ENCODE assay signal across 13 cellular contexts in the genomic region with DNA sequence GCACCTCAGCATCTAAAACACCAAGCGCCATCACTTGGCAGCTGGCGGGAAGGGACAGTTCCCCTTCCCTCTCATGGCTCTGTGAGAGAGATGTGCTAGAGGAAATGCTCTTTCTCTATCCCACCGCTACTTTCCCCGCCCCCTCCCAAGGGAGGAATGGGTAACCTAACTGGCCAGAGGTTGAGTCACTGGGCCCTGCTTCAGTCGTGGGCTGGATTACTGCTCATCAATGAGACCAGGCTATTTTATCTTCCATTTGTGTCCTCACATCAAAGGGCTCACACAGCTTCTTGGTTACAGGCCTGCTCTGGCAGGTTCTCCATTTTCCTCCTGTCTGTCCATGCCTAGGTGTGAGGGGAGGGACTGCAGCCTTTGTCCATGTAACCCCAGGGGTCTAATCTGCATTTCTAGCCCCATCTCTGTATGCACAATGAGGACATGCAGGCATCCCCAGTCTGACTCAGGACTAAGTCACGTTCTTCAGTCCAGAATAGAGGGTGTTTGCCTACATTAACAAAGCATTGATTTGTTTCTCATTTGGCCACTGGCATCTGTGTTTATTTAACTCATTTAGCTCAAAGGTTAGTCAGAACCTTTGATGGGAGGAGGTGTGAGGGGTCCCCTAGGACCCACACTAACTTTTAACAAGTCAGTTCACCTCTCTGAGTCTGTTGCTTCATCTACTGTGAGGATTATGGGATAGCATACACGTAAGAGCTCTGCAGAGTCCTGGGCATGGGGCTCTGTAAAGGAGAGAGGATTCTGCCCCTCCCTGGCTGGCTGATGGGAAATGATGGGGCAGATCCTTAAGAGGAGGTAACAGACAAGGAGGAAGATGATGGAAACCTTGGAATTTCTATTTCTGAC.
DNase-seq lines count a peak whose midpoint lies in the region; ATAC-seq, FAIRE-seq and TF ChIP-seq lines count a peak whose summit lies in the region.
"Had no signal": no experiment of that assay in that cellular context is flagged by ENCODE, and none has a peak within 500 bp of the region (broad histone marks: within the 10 kb centered on the region; RNA-seq: fewer than 3 reads in every experiment).

No MANE protein-coding gene starts in this region.

- no peaks in the 10 kb centered on the region for H3K27me3 Mint-ChIP-seq in Caco-2 (ENCODE audit: insufficient read depth, unreplicated experiment)
- H3K27me3 Mint-ChIP-seq in mesothelial cell of epicardium (ENCODE audit: low read depth) = no peaks in the 10 kb centered on the region
- H3K27me3 Mint-ChIP-seq: IgD-negative memory B cell had no signal

- H3K36me3 ChIP-seq in Caco-2 (ENCODE audit: control insufficient read depth, insufficient read depth, low read length) (peaks cover 4% of the 10 kb centered on the region; the same call in 1 of the 2 replicates), MG63 (peaks cover 47% of the 10 kb centered on the region), ectodermal cell (ENCODE audit: control insufficient read depth, insufficient read depth, low read length) (peaks cover 13% of the 10 kb centered on the region)

- H3K27ac ChIP-seq in ectodermal cell (ENCODE audit: insufficient read depth, low read depth, low read length, poor library complexity, severe bottlenecking) = peak overlapping the region; percentile 33

- no peak for ATAC-seq in GM21529 (IDR thresholded peaks at IDR 0.05; ENCODE audit: unreplicated experiment)
- no peak for ATAC-seq in GM19035 (IDR thresholded peaks at IDR 0.05; ENCODE audit: unreplicated experiment)

- BruUV-seq in Caco-2 (replicated peaks; lab: Mats Ljungman, UMichigan) = TSS peak; percentile 84

- POLR2A ChIA-PET in Caco-2 (lab: Charles Lee) = interaction anchor here (0.6 to 1.3 kb wide), 4 partner anchors 38 to 139 kb away, joined by 3 to 11 read pairs (median 4); partner anchors contain the start of gene NEU3

- H3K36me3 Mint-ChIP-seq in Caco-2 (ENCODE audit: insufficient read depth, unreplicated experiment) (peaks cover 50% of the 10 kb centered on the region), mesothelial cell of epicardium (peaks cover 27% of the 10 kb centered on the region)

- 23 to 30% methylated on average over 7 of the region's 7 CpGs for WGBS in ectodermal cell, 2 experiments

- CTCF ChIA-PET in Caco-2 (lab: Charles Lee) = interaction anchor here (0.5 to 2.6 kb wide), 3 partner anchors 123 to 358 kb away, joined by 3 to 12 read pairs (median 5); no protein-coding TSS in a partner anchor

- intact Hi-C loops in Caco-2 (cut with micrococcal nuclease; ENCODE audit: unreplicated experiment) = loop anchor here (1.0 kb wide), 2 partner anchors 30 to 101 kb away; partner anchors contain the start of gene RNF169

- no peaks in the 10 kb centered on the region for H3K9me3 Mint-ChIP-seq in Caco-2 (ENCODE audit: unreplicated experiment)
- H3K9me3 Mint-ChIP-seq in mesothelial cell of epicardium = no peaks in the 10 kb centered on the region

- peak overlapping the region; percentile 61 for H3K4me3 Mint-ChIP-seq in Caco-2 (ENCODE audit: unreplicated experiment)
- H3K4me3 Mint-ChIP-seq in mesothelial cell of epicardium = no peak overlapping the region
- H3K4me3 Mint-ChIP-seq: IgD-negative memory B cell had no signal

- H3K27me3 ChIP-seq in Caco-2 (replicated peaks; ENCODE audit: control insufficient read depth, insufficient read depth, low read length) (no peaks in the 10 kb centered on the region), MG63 (no peaks in the 10 kb centered on the region), ectodermal cell (ENCODE audit: control insufficient read depth, insufficient read depth, low read length, poor library complexity, severe bottlenecking) (no peaks in the 10 kb centered on the region)

- DNase-seq in Caco-2 = peak; percentile 81
- peak; percentile 77 for DNase-seq in MG63
- DNase-seq in mesothelial cell of epicardium (ENCODE audit: low spot score in 2 of 2, unreplicated experiment in 2 of 2) = no peak
- DNase-seq in RCC 7860 (ENCODE audit: low spot score) = no peak
- no peak for DNase-seq in SIG-M5 (lab: John Stamatoyannopoulos, UW)
- DNase-seq: activated effector memory CD4-positive, alpha-beta T cell treated with Interleukin-2 at 50 U/mL for 16 hours; effector CD8-positive, alpha-beta T cell; NCI-H526 treated with DMSO at 0.1 percent for 48 hours; T-helper 9 cell had no signal

- H3K27ac Mint-ChIP-seq in Caco-2 (ENCODE audit: unreplicated experiment) = peak overlapping the region; percentile 93
- H3K27ac Mint-ChIP-seq in mesothelial cell of epicardium = peak overlapping the region; percentile 43

- H3K4me3 ChIP-seq in Caco-2 (ENCODE audit: low read depth, low read length) = no peak overlapping the region
- H3K4me3 ChIP-seq in MG63 = no peak overlapping the region
- no peak overlapping the region for H3K4me3 ChIP-seq in ectodermal cell (ENCODE audit: insufficient read depth, low read depth, low read length)

- TF ChIP-seq CTCF in Caco-2 (IDR thresholded peaks at IDR 0.05; ENCODE audit: insufficient read depth in 1 of 2, low read depth in 1 of 2, low read length in 1 of 2, severe bottlenecking in 1 of 2, unreplicated experiment in 1 of 2) (no peak), mesothelial cell of epicardium (IDR thresholded peaks at IDR 0.05; ENCODE audit: unreplicated experiment) (no peak)

- H3K4me1 ChIP-seq in Caco-2 (peaks cover 35% of the 10 kb centered on the region), ectodermal cell (ENCODE audit: control insufficient read depth, insufficient read depth, low read length) (peaks cover 8% of the 10 kb centered on the region)

- H3K4me1 Mint-ChIP-seq in Caco-2 (ENCODE audit: low read depth, unreplicated experiment) = peaks cover 12% of the 10 kb centered on the region
- peaks cover 6% of the 10 kb centered on the region for H3K4me1 Mint-ChIP-seq in mesothelial cell of epicardium

- no peak for FAIRE-seq in RCC 7860 (lab: Jason Lieb, UNC)

- no peaks in the 10 kb centered on the region for H3K9me3 ChIP-seq in Caco-2
- no peaks in the 10 kb centered on the region for H3K9me3 ChIP-seq in MG63
- H3K9me3 ChIP-seq in ectodermal cell (ENCODE audit: control insufficient read depth, low read length) = no peaks in the 10 kb centered on the region

Comparison
In these comparisons a context has a peak if more than half of its experiments do, and no peak if none do; other contexts are left out.
1. DNase-seq: peak in Caco-2 (2 of 2) and MG63 (single experiment); none in mesothelial cell of epicardium (0 of 2), RCC 7860 (single experiment) and SIG-M5 (single experiment).